16 cellular contexts compared by ENCODE assay signal in the genomic region with DNA sequence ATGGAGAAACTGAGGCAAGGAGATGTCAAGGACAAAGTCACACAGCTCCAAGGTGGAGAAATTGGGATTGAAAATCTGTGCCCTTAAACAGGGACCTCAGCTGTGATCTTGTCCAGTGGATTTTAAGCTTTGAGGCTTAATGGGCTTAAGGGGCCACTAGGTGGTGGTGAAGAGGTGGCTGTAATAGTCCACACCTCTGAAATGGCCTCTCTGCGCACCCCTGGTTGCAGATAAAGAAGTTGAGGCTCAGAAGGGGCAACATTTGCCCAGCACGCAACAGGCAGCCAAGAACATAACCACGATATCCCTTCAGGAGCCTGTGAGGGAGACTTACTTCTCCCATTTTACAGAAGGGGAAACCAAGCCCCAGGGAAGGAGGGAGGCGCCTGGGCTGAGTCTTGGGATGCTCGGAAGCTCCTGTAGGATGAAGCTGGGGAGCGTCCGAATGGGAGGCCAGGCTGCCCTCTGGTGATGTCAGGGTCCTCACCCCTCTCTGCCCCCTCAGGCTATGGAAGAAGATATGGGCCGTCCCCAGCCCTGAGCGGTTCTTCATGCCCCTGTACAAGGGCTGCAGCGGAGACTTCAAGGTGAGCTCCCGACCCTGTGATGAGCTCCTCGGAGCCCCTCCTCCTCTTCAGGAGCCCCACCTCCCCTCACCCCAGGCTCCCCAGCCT. TPM values are rescaled to one million over a fixed set of nuclear protein-coding genes. Genes with fewer than 3 reads are reported as not detected.
DNase-seq lines count a peak whose midpoint lies in the region; ATAC-seq and TF ChIP-seq lines count a peak whose summit lies in the region.
"Had no signal": no experiment of that assay in that cellular context is flagged by ENCODE, and none has a peak within 500 bp of the region (broad histone marks: within the 10 kb centered on the region; RNA-seq: fewer than 3 reads in every experiment).

No MANE protein-coding gene starts in this region.

- no peak for DNase-seq in activated CD4-positive, alpha-beta T cell treated with anti-CD3 and anti-CD28 coated beads for 36 hours
- DNase-seq in activated CD4-positive, alpha-beta T cell treated with anti-CD3 and anti-CD28 coated beads for 1 hour, result no peak
- DNase-seq in GM13977 (ENCODE audit: low spot score), result no peak
- no peak for DNase-seq in activated naive CD8-positive, alpha-beta T cell treated with anti-CD3 and anti-CD28 coated beads for 36 hours
- no peak for DNase-seq in naive thymus-derived CD4-positive, alpha-beta T cell
- DNase-seq in ecto neural progenitor cell (ENCODE audit: low spot score), result no peak
- no peak for DNase-seq in H4 (ENCODE audit: low spot score)
- DNase-seq: activated CD4-positive, CD25-positive, alpha-beta regulatory T cell treated with anti-CD3 and anti-CD28 coated beads, Interleukin-2, amount 50 U/mL, for 72 hours; mammary epithelial cell; NCI-H1092 treated with DMSO at 0.1 percent for 48 hours; NCI-H446 treated with DMSO at 0.1 percent for 48 hours; OCI-M1; SW 1271 had no signal

- no peak overlapping the region for H3K4me3 ChIP-seq in naive thymus-derived CD4-positive, alpha-beta T cell (ENCODE audit: low read length)

- CTCF ChIA-PET in activated CD4-positive, alpha-beta T cell treated with anti-CD3 and anti-CD28 coated beads for 36 hours (lab: Charles Lee), result interaction anchor here (0.6 to 2.0 kb wide), 4 partner anchors 8 to 266 kb away, joined by 3 to 7 read pairs (median 4); no protein-coding TSS in a partner anchor
- CTCF ChIA-PET in naive thymus-derived CD4-positive, alpha-beta T cell (lab: Charles Lee), result interaction anchor here (0.7 to 2.0 kb wide), 3 partner anchors 45 to 220 kb away, joined by 3 to 5 read pairs (median 4); no protein-coding TSS in a partner anchor

- H3K27ac ChIP-seq in naive thymus-derived CD4-positive, alpha-beta T cell (ENCODE audit: low read depth, low read length), result peak overlapping the region; percentile 31
- H3K27ac ChIP-seq: 22Rv1 had no signal

- H3K4me1 Mint-ChIP-seq in activated CD4-positive, alpha-beta T cell treated with anti-CD3 and anti-CD28 coated beads for 36 hours, result peaks cover 65% of the 10 kb centered on the region
- H3K4me1 Mint-ChIP-seq in activated naive CD8-positive, alpha-beta T cell treated with anti-CD3 and anti-CD28 coated beads for 36 hours, result peaks cover 72% of the 10 kb centered on the region
- peaks cover 42 to 59% (median 47%) of the 10 kb centered on the region in 7 donors for H3K4me1 Mint-ChIP-seq in naive thymus-derived CD4-positive, alpha-beta T cell

- H3K27me3 Mint-ChIP-seq in activated CD4-positive, alpha-beta T cell treated with anti-CD3 and anti-CD28 coated beads for 36 hours, result no peaks in the 10 kb centered on the region
- H3K27me3 Mint-ChIP-seq in activated naive CD8-positive, alpha-beta T cell treated with anti-CD3 and anti-CD28 coated beads for 36 hours, result no peaks in the 10 kb centered on the region
- no peaks in the 10 kb centered on the region for H3K27me3 Mint-ChIP-seq in naive thymus-derived CD4-positive, alpha-beta T cell

- intact Hi-C loops in activated CD4-positive, alpha-beta T cell treated with anti-CD3 and anti-CD28 coated beads for 36 hours (cut with DNase I, micrococcal nuclease), result loop anchor here (2.0 kb wide), 2 partner anchors 15 to 19 kb away; no protein-coding TSS in a partner anchor
- intact Hi-C loops in naive thymus-derived CD4-positive, alpha-beta T cell (cut with micrococcal nuclease), result loop anchor here in 1 of 2 donors (1.0 to 2.0 kb wide), 5 partner anchors 18 to 210 kb away; a partner anchor contains a TSS

- no peaks in the 10 kb centered on the region for H3K27me3 ChIP-seq in naive thymus-derived CD4-positive, alpha-beta T cell (ENCODE audit: control insufficient read depth in 2 of 2, insufficient read depth in 2 of 2, low read length in 2 of 2)

- peaks cover 2% of the 10 kb centered on the region for H3K9me3 Mint-ChIP-seq in activated CD4-positive, alpha-beta T cell treated with anti-CD3 and anti-CD28 coated beads for 36 hours (ENCODE audit: low read depth)
- peaks cover 8% of the 10 kb centered on the region for H3K9me3 Mint-ChIP-seq in activated naive CD8-positive, alpha-beta T cell treated with anti-CD3 and anti-CD28 coated beads for 36 hours
- H3K9me3 Mint-ChIP-seq in naive thymus-derived CD4-positive, alpha-beta T cell, result peaks cover 0 to 22% (median 0%) of the 10 kb centered on the region in 11 donors

- in situ Hi-C loops in GM13977 (cut with MboI; ENCODE audit: low pct_unique_long_range_greater_than_20kb, low sequenced_read_pairs, unreplicated experiment), result no loop called here

- H3K36me3 Mint-ChIP-seq in activated CD4-positive, alpha-beta T cell treated with anti-CD3 and anti-CD28 coated beads for 36 hours (ENCODE audit: low read depth), result peaks cover 92% of the 10 kb centered on the region
- peaks cover 94% of the 10 kb centered on the region for H3K36me3 Mint-ChIP-seq in activated naive CD8-positive, alpha-beta T cell treated with anti-CD3 and anti-CD28 coated beads for 36 hours
- peaks cover 28 to 80% (median 69%) of the 10 kb centered on the region in 5 donors for H3K36me3 Mint-ChIP-seq in naive thymus-derived CD4-positive, alpha-beta T cell

- H3K4me3 Mint-ChIP-seq in activated CD4-positive, alpha-beta T cell treated with anti-CD3 and anti-CD28 coated beads for 36 hours, result no peak overlapping the region
- no peak overlapping the region for H3K4me3 Mint-ChIP-seq in activated naive CD8-positive, alpha-beta T cell treated with anti-CD3 and anti-CD28 coated beads for 36 hours
- peak overlapping the region in 8 of 10 donors; percentile 34 to 80 (median 60) for H3K4me3 Mint-ChIP-seq in naive thymus-derived CD4-positive, alpha-beta T cell
- H3K4me3 Mint-ChIP-seq: dendritic cell treated with granulocyte-macrophage colony-stimulating factor and Interleukin-4, amounts not matched to agents 40 ng/mL and 50 ng/mL, for 4 days had no signal

- peak overlapping the region; percentile 60 for H3K27ac Mint-ChIP-seq in activated CD4-positive, alpha-beta T cell treated with anti-CD3 and anti-CD28 coated beads for 36 hours
- H3K27ac Mint-ChIP-seq in activated naive CD8-positive, alpha-beta T cell treated with anti-CD3 and anti-CD28 coated beads for 36 hours, result peak overlapping the region; percentile 96
- peak overlapping the region; percentile 18 to 98 (median 94) for H3K27ac Mint-ChIP-seq in naive thymus-derived CD4-positive, alpha-beta T cell
- H3K27ac Mint-ChIP-seq: dendritic cell treated with granulocyte-macrophage colony-stimulating factor and Interleukin-4, amounts not matched to agents 40 ng/mL and 50 ng/mL, for 4 days had no signal

- peaks cover 0 to 13% (median 0%) of the 10 kb centered on the region in 3 experiments for H3K9me3 ChIP-seq in naive thymus-derived CD4-positive, alpha-beta T cell (ENCODE audit: control insufficient read depth in 2 of 3, low read length in 3 of 3)

- H3K4me1 ChIP-seq in naive thymus-derived CD4-positive, alpha-beta T cell (ENCODE audit: control insufficient read depth in 2 of 2, insufficient read depth in 2 of 2, low read length in 2 of 2), result peaks cover 47 to 50% of the 10 kb centered on the region in 2 donors

- ATAC-seq in activated CD4-positive, alpha-beta T cell treated with anti-CD3 and anti-CD28 coated beads for 36 hours, result no peak
- ATAC-seq in naive thymus-derived CD4-positive, alpha-beta T cell, result no peak
- ATAC-seq in GM18867 (IDR thresholded peaks at IDR 0.05; ENCODE audit: unreplicated experiment), result no peak

- H3K36me3 ChIP-seq in naive thymus-derived CD4-positive, alpha-beta T cell (ENCODE audit: control insufficient read depth in 2 of 3, insufficient read depth in 3 of 3, low read length in 3 of 3), result peaks cover 14 to 80% (median 25%) of the 10 kb centered on the region in 3 experiments

- peak; percentile 20 for TF ChIP-seq CTCF in GM13977 (IDR thresholded peaks at IDR 0.05; ENCODE audit: extremely low read depth, insufficient read depth, missing control alignments)

- POLR2A ChIA-PET in activated CD4-positive, alpha-beta T cell treated with anti-CD3 and anti-CD28 coated beads for 36 hours (lab: Charles Lee), result no interaction called here
- POLR2A ChIA-PET in naive thymus-derived CD4-positive, alpha-beta T cell (lab: Charles Lee), result interaction anchor here (0.6 to 4.2 kb wide), 8 partner anchors 32 to 266 kb away, joined by 3 to 22 read pairs (median 4); no protein-coding TSS in a partner anchor

RNA-seq across cellular contexts. Expression of a gene that starts 43.7 kb away (rescaled TPM):
- total RNA-seq in activated CD4-positive, alpha-beta T cell treated with anti-CD3 and anti-CD28 coated beads for 36 hours, result 10 to 100 TPM; 61.8 to 73.5 TPM
- 10 to 100 TPM; 99.3 to 99.5 TPM for total RNA-seq in activated naive CD8-positive, alpha-beta T cell treated with anti-CD3 and anti-CD28 coated beads for 36 hours
- 10 to 100 TPM; 24.6 to 40.9 (median 31.4) TPM for total RNA-seq in naive thymus-derived CD4-positive, alpha-beta T cell
- polyA plus RNA-seq in naive thymus-derived CD4-positive, alpha-beta T cell, result 10 to 100 TPM; 37.1 to 52.1 TPM
- 1.0 and 2.2 TPM in 2 replicates for total RNA-seq in H4 (2014; rRNA removed; shearing (Covaris generic))

Comparison
In these comparisons a context has a peak if more than half of its experiments do, and no peak if none do; other contexts are left out.
1. H3K4me3 Mint-ChIP-seq: peak in naive thymus-derived CD4-positive, alpha-beta T cell (8 of 10); none in activated CD4-positive, alpha-beta T cell treated with anti-CD3 and anti-CD28 coated beads for 36 hours (single experiment) and activated naive CD8-positive, alpha-beta T cell treated with anti-CD3 and anti-CD28 coated beads for 36 hours (single experiment).
2. Peak in every context shown above with its lines, with median percentiles within 50 percentile points of each other: H3K27ac Mint-ChIP-seq.